In genomic region chr17:73284906-73285602, GRCh38 we compare ENCODE assay signal across 23 cellular contexts. TPM values are rescaled to one million over a fixed set of nuclear protein-coding genes. Genes with fewer than 3 reads are reported as not detected.
DNase-seq lines count a peak whose midpoint lies in the region; ATAC-seq, FAIRE-seq and TF ChIP-seq lines count a peak whose summit lies in the region.
"Had no signal": no experiment of that assay in that cellular context is flagged by ENCODE, and none has a peak within 500 bp of the region (broad histone marks: within the 10 kb centered on the region; RNA-seq: fewer than 3 reads in every experiment).

No MANE protein-coding gene starts in this region.

- peak overlapping the region; percentile 46 for H3K9ac ChIP-seq in NT2/D1 (ENCODE audit: insufficient read length, low read depth)

- TF ChIP-seq CTCF in body of pancreas (IDR thresholded peaks at IDR 0.05), result no peak
- no peak for TF ChIP-seq CTCF in mesothelial cell of epicardium (IDR thresholded peaks at IDR 0.05; ENCODE audit: unreplicated experiment)

- no peak for FAIRE-seq in frontal cortex (lab: Jason Lieb, UNC)

- POLR2A ChIA-PET in CD8-positive, alpha-beta memory T cell (lab: Charles Lee), result no interaction called here

- H3K9me3 ChIP-seq in NT2/D1 (ENCODE audit: insufficient read depth, low read length) (no peaks in the 10 kb centered on the region), body of pancreas (no peaks in the 10 kb centered on the region)
- H3K9me3 ChIP-seq in CD8-positive, alpha-beta memory T cell (ENCODE audit: low read length), result no peaks in the 10 kb centered on the region
- H3K9me3 ChIP-seq: HAP-1, neutrophil had no signal

- H3K4me3 ChIP-seq in NT2/D1 (ENCODE audit: insufficient read length, low read depth) (no peak overlapping the region), body of pancreas (no peak overlapping the region)
- no peak overlapping the region for H3K4me3 ChIP-seq in CD8-positive, alpha-beta memory T cell (ENCODE audit: low read length)
- H3K4me3 ChIP-seq: HAP-1 had no signal

- peaks cover 15% of the 10 kb centered on the region for H3K4me1 ChIP-seq in NT2/D1 (ENCODE audit: insufficient read depth, insufficient read length)
- H3K4me1 ChIP-seq in body of pancreas, result peaks cover 73% of the 10 kb centered on the region
- no peaks in the 10 kb centered on the region for H3K4me1 ChIP-seq in CD8-positive, alpha-beta memory T cell (ENCODE audit: insufficient read depth, low read length)
- H3K4me1 ChIP-seq: HAP-1 had no signal

- peaks cover 42% of the 10 kb centered on the region for H3K36me3 ChIP-seq in NT2/D1 (ENCODE audit: insufficient read depth, insufficient read length, low read length)
- peaks cover 18 to 19% of the 10 kb centered on the region in 2 donors for H3K36me3 ChIP-seq in body of pancreas (replicated peaks in 1 of 2; ENCODE audit: insufficient read depth in 1 of 2, low read depth in 2 of 2)
- no peaks in the 10 kb centered on the region for H3K36me3 ChIP-seq in CD8-positive, alpha-beta memory T cell (ENCODE audit: insufficient read depth, low read length)

- H3K9me3 Mint-ChIP-seq in mesothelial cell of epicardium, result no peaks in the 10 kb centered on the region
- no peaks in the 10 kb centered on the region for H3K9me3 Mint-ChIP-seq in CD8-positive, alpha-beta memory T cell
- H3K9me3 Mint-ChIP-seq: activated T-helper 2 cell treated with anti-CD3 and anti-CD28 coated beads, Interferon-gamma antibody, Interleukin-2, Interleukin-4, amounts not matched to agents 10 μg/mL and 5 μg/mL and 100 μg/mL, durations not matched to agents 14 hours and 24 hours and 36 hours; stimulated activated naive B cell treated with anti-CD40 and anti-IgM and Interleukin-4, amounts not matched to agents 10 μg/mL and 1 μg/mL and 100 μg/mL, for 72 hours; T-helper 1 cell treated with Interleukin-12 subunit alpha and Interleukin-12 subunit beta and Interleukin-4 antibody, amounts not matched to agents 30 μg/mL and 1 μg/mL, for 36 hours had no signal

- whole genome bisulfite sequencing in body of pancreas, 2 donors, result 72 to 73% methylated on average over 6 to 18 of the region's 20 CpGs

- ATAC-seq in body of pancreas (no peak), GM18858 (IDR thresholded peaks at IDR 0.05; ENCODE audit: unreplicated experiment) (no peak)
- ATAC-seq: right cardiac atrium; stimulated activated naive B cell treated with anti-CD40 and anti-IgM and Interleukin-4, amounts not matched to agents 10 μg/mL and 1 μg/mL and 100 μg/mL, for 72 hours had no signal

- TF ChIP-seq POLR2A in body of pancreas (IDR thresholded peaks at IDR 0.05), result no peak

- H3K27ac ChIP-seq in body of pancreas (peak overlapping the region in 3 of 4 donors; percentile 87 to 92 (median 91)), substantia nigra (ENCODE audit: low read depth, low read length, poor library complexity, severe bottlenecking) (peak overlapping the region; percentile 5)
- no peak overlapping the region for H3K27ac ChIP-seq in CD8-positive, alpha-beta memory T cell (ENCODE audit: low read depth, low read length)
- H3K27ac ChIP-seq: HL-60, neutrophil had no signal

- DNase-seq in NT2/D1 (ENCODE audit: low read depth, low spot score) (no peak), body of pancreas (peak in 1 of 4 donors; percentile 13), mesothelial cell of epicardium (ENCODE audit: low spot score in 2 of 2, unreplicated experiment in 2 of 2) (no peak), substantia nigra (lab: John Stamatoyannopoulos, UW) (no peak), NCI-H69 (lab: John Stamatoyannopoulos, UW) (no peak), frontal cortex (ENCODE audit: low spot score in 2 of 2) (no peak)
- DNase-seq in CD8-positive, alpha-beta memory T cell, result no peak
- DNase-seq: activated CD4-positive, CD25-positive, alpha-beta regulatory T cell; activated CD8-positive, alpha-beta memory T cell treated with anti-CD3 and anti-CD28 coated beads for 24 hours; effector CD4-positive, alpha-beta T cell; hippocampal formation; kidney glomerular epithelial cell; NCI-H2081 treated with DMSO at 0.1 percent for 48 hours; NCI-H526; SHP77; stimulated activated naive B cell treated with anti-CD40 and anti-IgM and Interleukin-4, amounts not matched to agents 10 μg/mL and 1 μg/mL and 100 μg/mL, for 72 hours had no signal

- no peaks in the 10 kb centered on the region for H3K27me3 Mint-ChIP-seq in mesothelial cell of epicardium (ENCODE audit: low read depth)
- no peaks in the 10 kb centered on the region for H3K27me3 Mint-ChIP-seq in CD8-positive, alpha-beta memory T cell

- CTCF ChIA-PET in CD8-positive, alpha-beta memory T cell (lab: Charles Lee), result interaction anchor here (1.3 kb wide), 1 partner anchor 31 kb away, joined by 4 read pairs; no protein-coding TSS in a partner anchor

- H3K4me1 Mint-ChIP-seq in mesothelial cell of epicardium, result peaks cover 46% of the 10 kb centered on the region
- no peaks in the 10 kb centered on the region for H3K4me1 Mint-ChIP-seq in CD8-positive, alpha-beta memory T cell

- no peaks in the 10 kb centered on the region for H3K27me3 ChIP-seq in NT2/D1 (ENCODE audit: insufficient read depth, insufficient read length)
- no peaks in the 10 kb centered on the region for H3K27me3 ChIP-seq in body of pancreas
- no peaks in the 10 kb centered on the region for H3K27me3 ChIP-seq in CD8-positive, alpha-beta memory T cell (ENCODE audit: insufficient read depth, low read length, poor library complexity, severe bottlenecking)
- H3K27me3 ChIP-seq: neutrophil had no signal

- H3K4me3 Mint-ChIP-seq in mesothelial cell of epicardium, result no peak overlapping the region
- H3K4me3 Mint-ChIP-seq in CD8-positive, alpha-beta memory T cell, result no peak overlapping the region
- H3K4me3 Mint-ChIP-seq: stimulated activated naive B cell treated with anti-CD40 and anti-IgM and Interleukin-4, amounts not matched to agents 10 μg/mL and 1 μg/mL and 100 μg/mL, for 72 hours; T-helper 1 cell treated with Interleukin-12 subunit alpha and Interleukin-12 subunit beta and Interleukin-4 antibody, amounts not matched to agents 30 μg/mL and 1 μg/mL, for 36 hours had no signal

- peak overlapping the region; percentile 97 for H3K27ac Mint-ChIP-seq in mesothelial cell of epicardium
- no peak overlapping the region for H3K27ac Mint-ChIP-seq in CD8-positive, alpha-beta memory T cell
- H3K27ac Mint-ChIP-seq: activated T-helper 2 cell treated with anti-CD3 and anti-CD28 coated beads, Interferon-gamma antibody, Interleukin-2, Interleukin-4, amounts not matched to agents 10 μg/mL and 5 μg/mL and 100 μg/mL, durations not matched to agents 14 hours and 24 hours and 36 hours; stimulated activated naive B cell treated with anti-CD40 and anti-IgM and Interleukin-4, amounts not matched to agents 10 μg/mL and 1 μg/mL and 100 μg/mL, for 72 hours; T-helper 1 cell treated with Interleukin-12 subunit alpha and Interleukin-12 subunit beta and Interleukin-4 antibody, amounts not matched to agents 30 μg/mL and 1 μg/mL, for 36 hours had no signal

- intact Hi-C loops in body of pancreas (cut with DNase I), result no loop called here

- H3K36me3 Mint-ChIP-seq in mesothelial cell of epicardium, result peaks cover 12% of the 10 kb centered on the region
- no peaks in the 10 kb centered on the region for H3K36me3 Mint-ChIP-seq in CD8-positive, alpha-beta memory T cell
- H3K36me3 Mint-ChIP-seq: stimulated activated naive B cell treated with anti-CD40 and anti-IgM and Interleukin-4, amounts not matched to agents 10 μg/mL and 1 μg/mL and 100 μg/mL, for 72 hours had no signal

RNA-seq across cellular contexts. Expression of gene CPSF4L, which starts 23.4 kb away (rescaled TPM):
- total RNA-seq in body of pancreas, result not detected
- total RNA-seq in mesothelial cell of epicardium, result 0.40 TPM in 1 of 3 replicates, not detected in the others
- not detected for total RNA-seq in CD8-positive, alpha-beta memory T cell
- polyA plus RNA-seq in CD8-positive, alpha-beta memory T cell, result not detected
- not detected for total RNA-seq in frontal cortex
- total RNA-seq: activated T-helper 2 cell treated with anti-CD3 and anti-CD28 coated beads, Interferon-gamma antibody, Interleukin-2, Interleukin-4, amounts not matched to agents 10 μg/mL and 5 μg/mL and 100 μg/mL, durations not matched to agents 14 hours and 24 hours and 36 hours; right cardiac atrium had no signal
- polyA plus RNA-seq: right cardiac atrium had no signal

RNA-seq across cellular contexts. Expression of gene CDC42EP4, which starts 26.7 kb away (rescaled TPM):
- 10 to 100 TPM; 47.0 to 60.6 TPM for total RNA-seq in body of pancreas
- 68.4 to 71.3 TPM (median 70.3 TPM) in 3 replicates for total RNA-seq in mesothelial cell of epicardium
- total RNA-seq in CD8-positive, alpha-beta memory T cell, result under 1 TPM; 0.47 to 0.55 TPM
- polyA plus RNA-seq in CD8-positive, alpha-beta memory T cell, result 0.29 TPM
- 62.8 TPM for total RNA-seq in frontal cortex

Comparison
In these comparisons a context has a peak if more than half of its experiments do, and no peak if none do; other contexts are left out.
1. RNA of gene CDC42EP4, which starts 26.7 kb away (total RNA-seq): 68.4 to 71.3 TPM in mesothelial cell of epicardium, 62.8 TPM in frontal cortex (single experiment) and 47.0 to 60.6 TPM in body of pancreas; 0.47 to 0.55 TPM in CD8-positive, alpha-beta memory T cell; every median in the first group is over 10 times any median in the second.